In genomic region chr3:172054115-172054764, GRCh38 we compare ENCODE assay signal across 18 cellular contexts. TPM values are rescaled to one million over a fixed set of nuclear protein-coding genes. Genes with fewer than 3 reads are reported as not detected.
DNase-seq lines count a peak whose midpoint lies in the region; ATAC-seq, FAIRE-seq and TF ChIP-seq lines count a peak whose summit lies in the region.
"Had no signal": no experiment of that assay in that cellular context is flagged by ENCODE, and none has a peak within 500 bp of the region (broad histone marks: within the 10 kb centered on the region; RNA-seq: fewer than 3 reads in every experiment).

No MANE protein-coding gene starts in this region.

- WGBS in K562 (ENCODE audit: insufficient coverage, low coverage, missing lambda C conversion rate) = 70% methylated on average over 6 of the region's 6 CpGs
- WGBS in esophagus squamous epithelium, 2 donors = 92 to 93% methylated on average over 4 to 5 of the region's 6 CpGs

- peaks cover 15% of the 10 kb centered on the region for H3K4me1 ChIP-seq in A673 (ENCODE audit: insufficient read depth, low read length, poor library complexity, severe bottlenecking)
- peaks cover 28% of the 10 kb centered on the region; the same call in 1 of the 2 replicates for H3K4me1 ChIP-seq in GM23338 (ENCODE audit: insufficient read depth)
- 0 out of 5 replicates have a peak, but pooled peaks cover 0 to 3% of the 10 kb centered on the region in 2 experiments for H3K4me1 ChIP-seq in K562 (replicated peaks in 1 of 2; ENCODE audit: control insufficient read depth in 2 of 2, insufficient read depth in 2 of 2, low read length in 2 of 2)
- H3K4me1 ChIP-seq in esophagus squamous epithelium = peaks cover 4 to 47% (median 33%) of the 10 kb centered on the region in 3 donors

- H3K27ac ChIP-seq in A673 (ENCODE audit: low read depth, low read length, poor library complexity, severe bottlenecking) (peak overlapping the region; percentile 17), GM23338 (ENCODE audit: low read depth) (0 out of 2 replicates have a peak overlapping the region, but pooled peaks have one; percentile 55), K562 (ENCODE audit: extremely low read depth, low read depth, low read length) (no peak overlapping the region), esophagus squamous epithelium (peak overlapping the region in 2 of 4 donors; percentile 3 to 46)
- H3K27ac ChIP-seq: vagina had no signal

- H2AFZ ChIP-seq in GM23338 (no peak overlapping the region), K562 (ENCODE audit: low read depth, low read length) (no peak overlapping the region)

- H3K27me3 Mint-ChIP-seq in GM23338 (ENCODE audit: insufficient read depth, low read depth, poor library complexity) (peaks cover 3% of the 10 kb centered on the region), nephron progenitor cell (ENCODE audit: low read depth, poor library complexity) (no peaks in the 10 kb centered on the region)

- peaks cover 40% of the 10 kb centered on the region for H3K4me1 Mint-ChIP-seq in GM23338
- H3K4me1 Mint-ChIP-seq in nephron progenitor cell = peaks cover 36% of the 10 kb centered on the region

- DNase-seq in A673 (ENCODE audit: low spot score) = no peak
- DNase-seq in GM23338 (ENCODE audit: low spot score) = no peak
- DNase-seq in K562 (ENCODE audit: extremely low read depth in 1 of 4, low spot score in 3 of 4) = no peak
- no peak for DNase-seq in nephron progenitor cell
- no peak for DNase-seq in esophagus squamous epithelium (lab: John Stamatoyannopoulos, UW)
- no peak for DNase-seq in urothelium cell line (ENCODE audit: low spot score)
- DNase-seq: activated CD4-positive, alpha-beta T cell treated with anti-CD3 and anti-CD28 coated beads, Interleukin-2, amount 50 U/mL, for 48 hours; DMS 273 treated with DMSO at 0.1 percent for 48 hours; midbrain; NCI-H146; NCI-H446; pancreas; stimulated activated naive CD4-positive, alpha-beta T cell treated with Interleukin-2 at 50 U/mL for 16 hours had no signal

- no peak overlapping the region for H3K4me2 ChIP-seq in GM23338
- no peak overlapping the region for H3K4me2 ChIP-seq in K562 (ENCODE audit: insufficient read depth, low read length)

- TF ChIP-seq CTCF in A673 (conservative IDR thresholded peaks at IDR 0.05; ENCODE audit: low read depth, low read length) (no peak), GM23338 (conservative IDR thresholded peaks at IDR 0.05; ENCODE audit: low read depth in 2 of 2) (no peak), K562 (IDR thresholded peaks at IDR 0.05 in 2 of 3, conservative IDR thresholded peaks at IDR 0.05 in 1 of 3; ENCODE audit: insufficient read depth in 2 of 3, low read depth in 1 of 3, low read length in 3 of 3) (no peak), nephron progenitor cell (IDR thresholded peaks at IDR 0.05) (no peak), esophagus squamous epithelium (IDR thresholded peaks at IDR 0.05) (no peak)

- no peaks in the 10 kb centered on the region for H3F3A ChIP-seq in GM23338 (replicated peaks; ENCODE audit: low read depth)

- no peak overlapping the region for H3K4me3 Mint-ChIP-seq in GM23338
- H3K4me3 Mint-ChIP-seq in nephron progenitor cell = no peak overlapping the region
- H3K4me3 Mint-ChIP-seq: activated T-helper 1 cell treated with anti-CD3 and anti-CD28 coated beads, Interleukin-12 subunit alpha, Interleukin-12 subunit beta, Interleukin-2, Interleukin-4 antibody, amounts not matched to agents 30 ng/mL and 10 ng/mL and 1 ng/mL, durations not matched to agents 14 hours and 24 hours and 36 hours had no signal

- peak overlapping the region in 1 of 2 experiments; percentile 24; a peak in 1 of 4 replicates for H3K9ac ChIP-seq in K562 (ENCODE audit: insufficient read depth in 1 of 2, low read depth in 2 of 2, low read length in 2 of 2)

- no peak overlapping the region for H3K4me3 ChIP-seq in A673 (ENCODE audit: low read depth, low read length, poor library complexity, severe bottlenecking)
- H3K4me3 ChIP-seq in GM23338 = no peak overlapping the region
- H3K4me3 ChIP-seq in K562 = no peak overlapping the region
- H3K4me3 ChIP-seq in esophagus squamous epithelium = no peak overlapping the region
- H3K4me3 ChIP-seq: pancreas, vagina had no signal

- peak; percentile 76 for ATAC-seq in GM23338
- ATAC-seq in K562 = peak; percentile 39
- ATAC-seq in GM18498 (IDR thresholded peaks at IDR 0.05; ENCODE audit: unreplicated experiment) = no peak
- no peak for ATAC-seq in HG02840 (IDR thresholded peaks at IDR 0.05; ENCODE audit: low FRiP score, unreplicated experiment)
- ATAC-seq: pancreas had no signal

- peaks cover 100% of the 10 kb centered on the region for H3K79me2 ChIP-seq in GM23338 (replicated peaks; ENCODE audit: insufficient read depth)
- H3K79me2 ChIP-seq in K562 (ENCODE audit: control insufficient read depth, insufficient read depth, low read length) = peaks cover 82% of the 10 kb centered on the region

- no peaks in the 10 kb centered on the region for H3K27me3 ChIP-seq in A673 (replicated peaks; ENCODE audit: insufficient read depth, low read depth, low read length, poor library complexity)
- H3K27me3 ChIP-seq in GM23338 (ENCODE audit: insufficient read depth) = no peaks in the 10 kb centered on the region
- no peaks in the 10 kb centered on the region for H3K27me3 ChIP-seq in K562 (ENCODE audit: control insufficient read depth in 2 of 2, insufficient read depth in 2 of 2, low read length in 2 of 2)
- H3K27me3 ChIP-seq in esophagus squamous epithelium = no peaks in the 10 kb centered on the region
- H3K27me3 ChIP-seq: pancreas, vagina had no signal

- no TSS peak for BruUV-seq in A673 (replicated peaks; lab: Mats Ljungman, UMichigan)
- no TSS peak for BruUV-seq in K562 (replicated peaks; lab: Mats Ljungman, UMichigan)

- TF ChIP-seq RAD21 in K562 (CRISPR knock-in tag; conservative IDR thresholded peaks at IDR 0.05 in 1 of 2, IDR thresholded peaks at IDR 0.05 in 1 of 2) = no peak

- TF ChIP-seq POLR2A in K562 (conservative IDR thresholded peaks at IDR 0.05) = no peak
- no peak for TF ChIP-seq POLR2A in esophagus squamous epithelium (IDR thresholded peaks at IDR 0.05)

- CTCF ChIA-PET in A673 (lab: Charles Lee) = no interaction called here
- CTCF ChIA-PET in K562 (lab: Yijun Ruan, JAX; ENCODE audit: low intra/inter-chr PET ratio) = no interaction called here

- H3K9me2 ChIP-seq in GM23338 (ENCODE audit: insufficient read depth) = no peaks in the 10 kb centered on the region

- intact Hi-C loops in A673 (cut with micrococcal nuclease; ENCODE audit: unreplicated experiment) = no loop called here
- intact Hi-C loops in K562 (cut with micrococcal nuclease) = no loop called here
- intact Hi-C loops in esophagus squamous epithelium (cut with DNase I) = no loop called here

- H3K36me3 Mint-ChIP-seq in GM23338 (ENCODE audit: low read depth) (peaks cover 33% of the 10 kb centered on the region), nephron progenitor cell (ENCODE audit: low read depth) (peaks cover 41% of the 10 kb centered on the region)

- no peaks in the 10 kb centered on the region for H3K9me1 ChIP-seq in K562 (ENCODE audit: control insufficient read depth, insufficient read depth, low read length)

- H3K9me3 Mint-ChIP-seq in GM23338 (no peaks in the 10 kb centered on the region; the same call in 2 of the 3 replicates), nephron progenitor cell (peaks cover 13% of the 10 kb centered on the region)
- H3K9me3 Mint-ChIP-seq: activated T-helper 1 cell treated with anti-CD3 and anti-CD28 coated beads, Interleukin-12 subunit alpha, Interleukin-12 subunit beta, Interleukin-2, Interleukin-4 antibody, amounts not matched to agents 30 ng/mL and 10 ng/mL and 1 ng/mL, durations not matched to agents 14 hours and 24 hours and 36 hours had no signal

- H4K20me1 ChIP-seq in GM23338 (replicated peaks; ENCODE audit: insufficient read depth) = peaks cover 19% of the 10 kb centered on the region
- 0 out of 2 replicates have a peak, but pooled peaks cover 5% of the 10 kb centered on the region for H4K20me1 ChIP-seq in K562 (replicated peaks; ENCODE audit: control insufficient read depth, insufficient read depth, low read length)

- FAIRE-seq in K562 (lab: Jason Lieb, UNC) (peak; percentile 75), urothelium cell line (lab: Jason Lieb, UNC) (no peak)
- FAIRE-seq: GM18507, pancreas had no signal

- in situ Hi-C loops in K562 (cut with MboI) = no loop called here

- H3K9me3 ChIP-seq in A673 (ENCODE audit: low read depth, low read length, poor library complexity, severe bottlenecking) (no peaks in the 10 kb centered on the region), K562 (replicated peaks; ENCODE audit: control insufficient read depth, insufficient read depth, low read depth, low read length) (no peaks in the 10 kb centered on the region), esophagus squamous epithelium (no peaks in the 10 kb centered on the region)
- H3K9me3 ChIP-seq: pancreas, vagina had no signal

- H3K36me3 ChIP-seq in A673 (ENCODE audit: insufficient read depth, low read length, poor library complexity, severe bottlenecking) = no peaks in the 10 kb centered on the region
- H3K36me3 ChIP-seq in GM23338 (ENCODE audit: insufficient read depth) = no peaks in the 10 kb centered on the region
- peaks cover 39% of the 10 kb centered on the region for H3K36me3 ChIP-seq in K562 (ENCODE audit: control insufficient read depth, insufficient read depth, low read length)
- H3K36me3 ChIP-seq in esophagus squamous epithelium = peaks cover 0 to 15% (median 0%) of the 10 kb centered on the region in 3 donors
- H3K36me3 ChIP-seq: vagina had no signal

- POLR2A ChIA-PET in A673 (lab: Charles Lee; ENCODE audit: low non-redundant PET) = interaction anchor here (0.6 kb wide), 1 partner anchor 25 kb away, joined by 3 read pairs; no protein-coding TSS in a partner anchor
- POLR2A ChIA-PET in K562 (lab: Yijun Ruan, JAX) = interaction anchor here (0.5 to 3.8 kb wide), 9 partner anchors 10 to 933 kb away, joined by 3 to 54 read pairs (median 4); partner anchors contain the start of gene FNDC3B

- TF ChIP-seq EP300 in K562 (IDR thresholded peaks at IDR 0.05; ENCODE audit: low read length) = no peak

- H3K27ac Mint-ChIP-seq in GM23338 = peak overlapping the region; percentile 71; the same call in 1 of the 2 replicates
- peak overlapping the region; percentile 86 for H3K27ac Mint-ChIP-seq in nephron progenitor cell
- H3K27ac Mint-ChIP-seq: activated T-helper 1 cell treated with anti-CD3 and anti-CD28 coated beads, Interleukin-12 subunit alpha, Interleukin-12 subunit beta, Interleukin-2, Interleukin-4 antibody, amounts not matched to agents 30 ng/mL and 10 ng/mL and 1 ng/mL, durations not matched to agents 14 hours and 24 hours and 36 hours had no signal

RNA-seq across cellular contexts. Expression of gene FNDC3B, which starts 14.9 kb away (rescaled TPM):
- total RNA-seq in A673 (2021) (43.2 and 50.8 TPM in 2 replicates), K562 (2014; rRNA removed) (19.1 and 20.2 TPM in 2 replicates), K562 (2014; rRNA removed; fragmentation: Illumina TruSeq; extraction: Trizol) (23.8 and 29.5 TPM in 2 replicates), K562 (2015; rRNA removed; fragmentation: Illumina TruSeq; extraction: Trizol) (25.6 and 26.1 TPM in 2 replicates), K562 (2021) (29.5 and 35.8 TPM in 2 replicates), esophagus squamous epithelium (10 to 100 TPM in 3 of 4 donors, 1 to 10 TPM in 1; 7.7 to 44.3 (median 20.4) TPM)
- 45.0 and 55.4 TPM in 2 replicates for total RNA-seq in GM23338 (2014; rRNA removed; shearing (Covaris generic))
- polyA plus RNA-seq in GM23338 (2016; fragmentation: Nextera tagmentation; extraction: Ambion mirVana) (17.8 and 19.1 TPM in 2 replicates), K562 (2011; rRNA removed) (10.9 and 12.1 TPM in 2 replicates), K562 (2014; fragmentation: Illumina TruSeq; extraction: Trizol) (14.0 and 16.2 TPM in 2 replicates), K562 (2014; fragmentation: Nextera tagmentation; extraction: Ambion mirVana) (10 to 100 TPM in 1 of 2 experiments, 1 to 10 TPM in 1; 7.0 to 10.5 TPM), K562 (2014; rRNA removed) (9.2 and 9.8 TPM in 2 replicates)
- 142 and 253 TPM in 2 replicates for total RNA-seq in K562 (2011; cell fraction: chromatin; rRNA removed; ENCODE audit: low replicate concordance)
- total RNA-seq in K562 (2011; cell fraction: nucleolus; rRNA removed) = 37.0 and 58.0 TPM in 2 replicates
- total RNA-seq in K562 (2011; cell fraction: nucleoplasm; rRNA removed) = 132 and 200 TPM in 2 replicates
- polyA plus RNA-seq in K562 (2011; cell fraction: cytosol; rRNA removed) = 7.1 and 12.2 TPM in 2 replicates
- 46.5 and 50.1 TPM in 2 replicates for polyA plus RNA-seq in K562 (2011; cell fraction: nucleus; rRNA removed)
- 14.7 and 30.8 TPM in 2 replicates for polyA plus RNA-seq in K562 (2012)
- 46.1 and 71.6 TPM in 2 replicates for polyA minus RNA-seq in K562 (2011; rRNA and poly(A)+ RNA removed)
- 11.2 and 13.2 TPM in 2 replicates for polyA minus RNA-seq in K562 (2011; cell fraction: cytosol; rRNA and poly(A)+ RNA removed)
- 59.6 and 111 TPM in 2 replicates for polyA minus RNA-seq in K562 (2011; cell fraction: nucleus; rRNA and poly(A)+ RNA removed)

Comparison
In these comparisons a context has a peak if more than half of its experiments do, and no peak if none do; other contexts are left out.
1. ATAC-seq: peak in GM23338 (single experiment) and K562 (single experiment); none in GM18498 (single experiment) and HG02840 (single experiment).